Comparison of ENCODE assay signal across 8 cellular contexts in the genomic region with DNA sequence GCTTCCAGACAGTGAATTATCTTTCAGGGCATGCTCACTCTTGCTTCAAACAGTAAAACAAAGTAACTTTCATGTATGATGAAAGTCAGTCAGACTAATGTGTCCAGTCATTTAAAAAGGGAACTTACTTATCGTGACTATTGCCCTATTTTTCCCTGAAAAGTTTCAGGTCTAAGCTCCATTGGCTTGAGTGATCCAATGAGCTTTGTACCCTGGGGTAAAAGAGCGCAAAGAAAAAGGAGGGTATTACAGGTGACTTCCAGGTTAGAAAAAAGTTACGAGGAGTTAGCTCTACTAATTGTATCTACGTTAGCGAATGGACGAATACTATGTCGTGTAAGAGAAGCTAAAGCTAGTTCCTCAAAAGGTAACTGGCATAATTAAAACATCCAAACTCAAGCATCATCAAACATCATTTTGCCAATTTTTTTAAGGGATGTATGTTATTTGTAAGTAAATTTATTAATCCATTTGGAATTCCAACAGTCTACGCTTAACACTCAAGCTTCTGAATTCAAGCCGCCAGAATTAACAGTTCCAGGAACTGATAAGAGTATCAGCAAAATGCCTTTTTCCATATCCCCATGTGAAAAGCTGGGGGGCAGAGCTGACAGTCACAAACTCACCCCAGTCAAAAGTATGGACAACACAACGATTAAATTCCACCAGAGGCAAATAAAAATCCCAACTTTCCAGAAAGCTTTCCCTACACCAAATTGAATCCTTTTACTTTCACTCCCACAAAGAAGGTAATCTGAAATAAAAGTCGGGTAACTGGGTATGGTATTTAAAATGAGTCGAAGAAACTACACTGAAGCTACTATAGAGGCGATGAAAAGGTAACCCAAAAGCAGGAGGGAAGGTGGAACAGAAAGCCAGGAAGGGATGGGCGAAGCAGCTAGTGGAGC. TPM values are rescaled to one million over a fixed set of nuclear protein-coding genes. Genes with fewer than 3 reads are reported as not detected.
DNase-seq lines count a peak whose midpoint lies in the region; ATAC-seq and TF ChIP-seq lines count a peak whose summit lies in the region.

No MANE protein-coding gene starts in this region.

- H3K4me3 ChIP-seq in OCI-LY1 (ENCODE audit: low read depth, low read length, poor library complexity, severe bottlenecking): peak overlapping the region; percentile 75

- POLR2A ChIA-PET in activated CD4-positive, alpha-beta T cell treated with anti-CD3 and anti-CD28 coated beads, Interleukin-2, amount 10 ng/mL, durations not matched to agents 7 days and 5 days (lab: Charles Lee): interaction anchor here (0.8 to 1.1 kb wide), 3 partner anchors 24 to 182 kb away, joined by 3 to 4 read pairs (median 3); no protein-coding TSS in a partner anchor

- no peak overlapping the region for H2AFZ ChIP-seq in OCI-LY1 (ENCODE audit: low read length)

- ATAC-seq in GM21717 (IDR thresholded peaks at IDR 0.05; ENCODE audit: unreplicated experiment) (no peak), HG02870 (IDR thresholded peaks at IDR 0.05; ENCODE audit: unreplicated experiment) (no peak)

- peak overlapping the region; percentile 81 for H3K4me2 ChIP-seq in OCI-LY1 (ENCODE audit: low read length)

- H3K4me3 Mint-ChIP-seq in activated CD4-positive, alpha-beta T cell treated with anti-CD3 and anti-CD28 coated beads, Interleukin-2, amount 10 ng/mL, durations not matched to agents 7 days and 5 days: peak overlapping the region; percentile 98
- H3K4me3 Mint-ChIP-seq in chondrocyte (ENCODE audit: unreplicated experiment) (peak overlapping the region; percentile 100), mesothelial cell of epicardium (peak overlapping the region; percentile 100)

- no peaks in the 10 kb centered on the region for H4K20me1 ChIP-seq in OCI-LY1 (ENCODE audit: insufficient read depth, low read length)

- H3K27me3 Mint-ChIP-seq in activated CD4-positive, alpha-beta T cell treated with anti-CD3 and anti-CD28 coated beads, Interleukin-2, amount 10 ng/mL, durations not matched to agents 7 days and 5 days: no peaks in the 10 kb centered on the region
- H3K27me3 Mint-ChIP-seq in chondrocyte (ENCODE audit: low read depth) (no peaks in the 10 kb centered on the region), mesothelial cell of epicardium (ENCODE audit: low read depth) (no peaks in the 10 kb centered on the region)

- H3K9me3 Mint-ChIP-seq in activated CD4-positive, alpha-beta T cell treated with anti-CD3 and anti-CD28 coated beads, Interleukin-2, amount 10 ng/mL, durations not matched to agents 7 days and 5 days: no peaks in the 10 kb centered on the region
- no peaks in the 10 kb centered on the region for H3K9me3 Mint-ChIP-seq in chondrocyte (ENCODE audit: low read depth)
- no peaks in the 10 kb centered on the region for H3K9me3 Mint-ChIP-seq in mesothelial cell of epicardium

- CTCF ChIA-PET in activated CD4-positive, alpha-beta T cell treated with anti-CD3 and anti-CD28 coated beads, Interleukin-2, amount 10 ng/mL, durations not matched to agents 7 days and 5 days (lab: Charles Lee): interaction anchor here (0.8 to 2.6 kb wide), 10 partner anchors 16 to 213 kb away, joined by 3 to 13 read pairs (median 5); a partner anchor contains a TSS

- peaks cover 49% of the 10 kb centered on the region for H3K4me1 ChIP-seq in OCI-LY1 (ENCODE audit: insufficient read depth, low read length, severe bottlenecking)

- H3K9me3 ChIP-seq in OCI-LY1 (ENCODE audit: low read length): no peaks in the 10 kb centered on the region

- 0 out of 2 replicates have a peak, but pooled peaks cover 3% of the 10 kb centered on the region for H3F3A ChIP-seq in OCI-LY1 (ENCODE audit: insufficient read depth, low read length)

- peaks cover 59% of the 10 kb centered on the region for H3K79me2 ChIP-seq in OCI-LY1 (ENCODE audit: insufficient read depth, low read length)

- H3K27me3 ChIP-seq in OCI-LY1 (ENCODE audit: insufficient read depth, low read length): no peaks in the 10 kb centered on the region

- no peaks in the 10 kb centered on the region for H3K9me2 ChIP-seq in OCI-LY1 (ENCODE audit: low read depth, low read length)

- H3K4me1 Mint-ChIP-seq in activated CD4-positive, alpha-beta T cell treated with anti-CD3 and anti-CD28 coated beads, Interleukin-2, amount 10 ng/mL, durations not matched to agents 7 days and 5 days: peaks cover 44% of the 10 kb centered on the region
- H3K4me1 Mint-ChIP-seq in chondrocyte (ENCODE audit: low read depth) (peaks cover 59% of the 10 kb centered on the region), mesothelial cell of epicardium (peaks cover 47% of the 10 kb centered on the region)

- H3K36me3 ChIP-seq in OCI-LY1 (ENCODE audit: insufficient read depth, low read length): no peaks in the 10 kb centered on the region

- peaks cover 19% of the 10 kb centered on the region for H3K36me3 Mint-ChIP-seq in activated CD4-positive, alpha-beta T cell treated with anti-CD3 and anti-CD28 coated beads, Interleukin-2, amount 10 ng/mL, durations not matched to agents 7 days and 5 days (ENCODE audit: low read depth)
- H3K36me3 Mint-ChIP-seq in chondrocyte (ENCODE audit: low read depth) (peaks cover 9% of the 10 kb centered on the region), mesothelial cell of epicardium (no peaks in the 10 kb centered on the region)

- peak overlapping the region; percentile 67 for H3K27ac ChIP-seq in OCI-LY1 (ENCODE audit: low read depth, low read length, poor library complexity, severe bottlenecking)

- TF ChIP-seq CTCF in OCI-LY1 (IDR thresholded peaks at IDR 0.05; ENCODE audit: low read length) (no peak), chondrocyte (IDR thresholded peaks at IDR 0.05) (no peak), mesothelial cell of epicardium (IDR thresholded peaks at IDR 0.05; ENCODE audit: unreplicated experiment) (no peak)

- H3K9ac ChIP-seq in OCI-LY1 (ENCODE audit: low read length): peak overlapping the region; percentile 80

- H3K27ac Mint-ChIP-seq in activated CD4-positive, alpha-beta T cell treated with anti-CD3 and anti-CD28 coated beads, Interleukin-2, amount 10 ng/mL, durations not matched to agents 7 days and 5 days: peak overlapping the region; percentile 96
- H3K27ac Mint-ChIP-seq in chondrocyte (ENCODE audit: unreplicated experiment) (peak overlapping the region; percentile 100), mesothelial cell of epicardium (peak overlapping the region; percentile 99)

- no peak for DNase-seq in activated CD4-positive, alpha-beta T cell treated with anti-CD3 and anti-CD28 coated beads, Interleukin-2, amount 10 ng/mL, durations not matched to agents 7 days and 5 days
- DNase-seq in activated CD4-positive, alpha-beta T cell treated with anti-CD3 and anti-CD28 coated beads, Interleukin-2, amount 50 U/mL, for 48 hours: no peak
- DNase-seq in chondrocyte (ENCODE audit: low spot score) (no peak), mesothelial cell of epicardium (ENCODE audit: low spot score in 2 of 2, unreplicated experiment in 2 of 2) (no peak)
- no peak for DNase-seq in effector CD4-positive, alpha-beta T cell

RNA-seq across cellular contexts. Expression of a gene that starts 1.4 kb away (rescaled TPM):
- 100 to 1,000 TPM in 1 of 2 experiments, 10 to 100 TPM in 1; 89.4 to 140 TPM for total RNA-seq in activated CD4-positive, alpha-beta T cell treated with anti-CD3 and anti-CD28 coated beads, Interleukin-2, amount 10 ng/mL, durations not matched to agents 7 days and 5 days
- total RNA-seq in chondrocyte (319 to 358 TPM (median 328 TPM) in 3 replicates), mesothelial cell of epicardium (149 to 154 TPM (median 150 TPM) in 3 replicates)
